In genomic region chr15:92949604-92950249, GRCh38 we compare ENCODE assay signal across 12 cellular contexts. TPM values are rescaled to one million over a fixed set of nuclear protein-coding genes. Genes with fewer than 3 reads are reported as not detected.
DNase-seq lines count a peak whose midpoint lies in the region; ATAC-seq, FAIRE-seq and TF ChIP-seq lines count a peak whose summit lies in the region.
"Had no signal": no experiment of that assay in that cellular context is flagged by ENCODE, and none has a peak within 500 bp of the region (broad histone marks: within the 10 kb centered on the region; RNA-seq: fewer than 3 reads in every experiment).

No MANE protein-coding gene starts in this region.

- H3K9me3 ChIP-seq in HUES6 (ENCODE audit: control insufficient read depth, insufficient read depth, low read depth, low read length) (peaks cover 37% of the 10 kb centered on the region), GM12878 (replicated peaks; ENCODE audit: control insufficient read depth, insufficient read depth, low read length) (peaks cover 32% of the 10 kb centered on the region), muscle layer of duodenum (ENCODE audit: control insufficient read depth in 1 of 2, low read length in 2 of 2) (peaks cover 13 to 22% of the 10 kb centered on the region in 2 donors)

- no peak overlapping the region for H2AFZ ChIP-seq in GM12878 (ENCODE audit: control insufficient read depth, low read depth, low read length)

- POLR2A ChIA-PET in GM12878 (lab: Charles Lee) = interaction anchor here (0.6 kb wide), 1 partner anchor 67 kb away, joined by 7 read pairs; no protein-coding TSS in a partner anchor

- H3K27ac ChIP-seq in HUES6 (ENCODE audit: low read depth, low read length) (peak overlapping the region; percentile 37; the same call in 1 of the 2 replicates), GM12878 (ENCODE audit: control insufficient read depth, insufficient read depth) (peak overlapping the region; percentile 28), muscle layer of duodenum (ENCODE audit: low read length) (no peak overlapping the region)
- H3K27ac ChIP-seq: SK-N-MC had no signal

- H3K4me3 Mint-ChIP-seq in Calu3 (ENCODE audit: low read depth, unreplicated experiment) = no peak overlapping the region

- no peak for TF ChIP-seq POLR2A in GM12878 (IDR thresholded peaks at IDR 0.05; ENCODE audit: low read depth, low read length)

- H3K9me3 Mint-ChIP-seq in Calu3 (ENCODE audit: low read depth, unreplicated experiment) = peaks cover 19% of the 10 kb centered on the region

- no peak for DNase-seq in Calu3
- DNase-seq in GM12878 (ENCODE audit: low read depth, low spot score) = no peak
- no peak for DNase-seq in NCI-H2029 (lab: John Stamatoyannopoulos, UW)
- no peak for DNase-seq in activated CD4-positive, alpha-beta T cell treated with anti-CD3 and anti-CD28 coated beads for 1 hour
- no peak for DNase-seq in RCC 7860 (ENCODE audit: low spot score)
- DNase-seq: central memory CD4-positive, alpha-beta T cell; left ventricle myocardium superior; MG63; NCI-H510A treated with DMSO at 0.1 percent for 48 hours had no signal

- TF ChIP-seq RAD21 in GM12878 (IDR thresholded peaks at IDR 0.05; ENCODE audit: insufficient read depth, low read depth, low read length) = no peak

- in situ Hi-C loops in GM12878 (cut with MboI) = no loop called here

- H3K9ac ChIP-seq in HUES6 (ENCODE audit: low read length) = no peak overlapping the region
- no peak overlapping the region for H3K9ac ChIP-seq in GM12878 (ENCODE audit: control insufficient read depth, insufficient read depth, low read length)

- peak overlapping the region; percentile 70 for H3K27ac Mint-ChIP-seq in Calu3 (ENCODE audit: unreplicated experiment)

- no peak for ATAC-seq in GM12878
- ATAC-seq: left ventricle myocardium superior had no signal

- H3K4me1 Mint-ChIP-seq in Calu3 (ENCODE audit: low read depth, unreplicated experiment) = no peaks in the 10 kb centered on the region

- TF ChIP-seq EP300 in GM12878 (IDR thresholded peaks at IDR 0.05; ENCODE audit: borderline replicate concordance in 1 of 2, control insufficient read depth in 1 of 2, low read depth in 2 of 2, low read length in 2 of 2) = no peak

- TF ChIP-seq CTCF in Calu3 (IDR thresholded peaks at IDR 0.05; ENCODE audit: unreplicated experiment) (no peak), GM12878 (IDR thresholded peaks at IDR 0.05 in 2 of 3, conservative IDR thresholded peaks at IDR 0.05 in 1 of 3; ENCODE audit: control insufficient read depth in 2 of 3, extremely low read depth in 1 of 3, insufficient read depth in 1 of 3, low read depth in 3 of 3, low read length in 3 of 3) (no peak)

- H3K4me3 ChIP-seq in HUES6 (ENCODE audit: low read depth, low read length) = no peak overlapping the region
- H3K4me3 ChIP-seq in GM12878 = no peak overlapping the region
- H3K4me3 ChIP-seq in muscle layer of duodenum (ENCODE audit: low read depth in 1 of 2, low read length in 2 of 2) = peak overlapping the region; percentile 23 to 30
- H3K4me3 ChIP-seq: MG63, SK-N-MC had no signal

- H3K36me3 ChIP-seq in HUES6 (ENCODE audit: control insufficient read depth, insufficient read depth, low read length) (peaks cover 100% of the 10 kb centered on the region), GM12878 (ENCODE audit: control insufficient read depth in 2 of 2, insufficient read depth in 2 of 2, low read length in 1 of 2) (peaks cover 27 to 65% of the 10 kb centered on the region in 2 experiments), muscle layer of duodenum (ENCODE audit: control insufficient read depth in 1 of 2, insufficient read depth in 2 of 2, low read length in 2 of 2) (peaks cover 71 to 74% of the 10 kb centered on the region in 2 donors)

- intact Hi-C loops in Calu3 (cut with micrococcal nuclease; ENCODE audit: unreplicated experiment) (no loop called here), GM12878 (cut with micrococcal nuclease; ENCODE audit: unreplicated experiment) (no loop called here)

- CTCF ChIA-PET in Calu3 (lab: Charles Lee) = no interaction called here
- CTCF ChIA-PET in GM12878 (lab: Yijun Ruan, JAX) = interaction anchor here (0.9 to 1.2 kb wide), 3 partner anchors 18 to 152 kb away, joined by 3 to 4 read pairs (median 4); no protein-coding TSS in a partner anchor

- no peak overlapping the region for H3K4me2 ChIP-seq in GM12878 (ENCODE audit: control insufficient read depth, insufficient read depth)

- H4K20me1 ChIP-seq in GM12878 (ENCODE audit: control insufficient read depth, insufficient read depth) = no peaks in the 10 kb centered on the region

- H3K4me1 ChIP-seq in HUES6 (ENCODE audit: control insufficient read depth, insufficient read depth, low read length) (no peaks in the 10 kb centered on the region), GM12878 (ENCODE audit: control insufficient read depth, insufficient read depth, low read length) (no peaks in the 10 kb centered on the region), muscle layer of duodenum (ENCODE audit: control insufficient read depth in 1 of 2, insufficient read depth in 2 of 2, low read length in 2 of 2) (no peaks in the 10 kb centered on the region)

- FAIRE-seq in GM12878 (lab: Jason Lieb, UNC) (no peak), RCC 7860 (lab: Jason Lieb, UNC) (no peak)

- H3K27me3 ChIP-seq in HUES6 (ENCODE audit: control insufficient read depth, insufficient read depth, low read length) (no peaks in the 10 kb centered on the region), GM12878 (replicated peaks in 1 of 2; ENCODE audit: control insufficient read depth in 2 of 2, insufficient read depth in 2 of 2, low read length in 1 of 2) (no peaks in the 10 kb centered on the region), muscle layer of duodenum (ENCODE audit: low read depth, low read length) (no peaks in the 10 kb centered on the region)
- H3K27me3 ChIP-seq: MG63 had no signal

- H3K27me3 Mint-ChIP-seq in Calu3 (ENCODE audit: unreplicated experiment) = no peaks in the 10 kb centered on the region

- 99% methylated on average over 10 of the region's 10 CpGs for WGBS in GM12878 (ENCODE audit: insufficient coverage, insufficient replicate concordance, low lambda C conversion rate, missing lambda C conversion rate)

- SMC1A ChIA-PET in GM12878 (lab: Charles Lee; ENCODE audit: uncharacterized antibody, unreplicated experiment) = interaction anchor here (1.7 kb wide), 1 partner anchor 15 kb away, joined by 4 read pairs; no protein-coding TSS in a partner anchor

- H3K79me2 ChIP-seq in GM12878 (ENCODE audit: control insufficient read depth, insufficient read depth, low read length) = no peaks in the 10 kb centered on the region

- BruUV-seq in Calu3 (replicated peaks; lab: Mats Ljungman, UMichigan) (no TSS peak), GM12878 (replicated peaks; lab: Mats Ljungman, UMichigan) (no TSS peak)

- peaks cover 93% of the 10 kb centered on the region for H3K36me3 Mint-ChIP-seq in Calu3 (ENCODE audit: insufficient read depth, unreplicated experiment)

- RAD21 ChIA-PET in GM12878 (lab: Charles Lee; ENCODE audit: unreplicated experiment) = interaction anchor here (0.6 kb wide), 1 partner anchor 80 kb away, joined by 3 read pairs; no protein-coding TSS in a partner anchor

TF ChIP-seq in GM12878, 131 proteins besides CTCF, POLR2A, EP300 and RAD21 (continues in another document):
- TF ChIP-seq EZH2 (IDR thresholded peaks at IDR 0.05; ENCODE audit: borderline replicate concordance, control insufficient read depth, low read depth, low read length) (no peak), MXI1 (IDR thresholded peaks at IDR 0.05; ENCODE audit: low read depth, low read length) (no peak), POLR2AphosphoS2 (IDR thresholded peaks at IDR 0.05; ENCODE audit: low read depth, low read length) (no peak), RB1 (IDR thresholded peaks at IDR 0.05; ENCODE audit: borderline replicate concordance) (no peak), USF2 (IDR thresholded peaks at IDR 0.05; ENCODE audit: borderline replicate concordance, low read depth, low read length) (no peak), IRF4 (IDR thresholded peaks at IDR 0.05; ENCODE audit: low read depth, low read length) (no peak), TCF7 (IDR thresholded peaks at IDR 0.05; ENCODE audit: borderline replicate concordance) (no peak), CBX3 (IDR thresholded peaks at IDR 0.05; ENCODE audit: borderline replicate concordance, low read depth) (peak; percentile 93; the same call in 1 of the 2 replicates), CBX5 (IDR thresholded peaks at IDR 0.05; ENCODE audit: low read depth) (peak; percentile 100), RUNX3 (IDR thresholded peaks at IDR 0.05; ENCODE audit: low read length) (no peak), ATF3 (IDR thresholded peaks at IDR 0.05; ENCODE audit: borderline replicate concordance, extremely low read depth, low read depth, low read length) (no peak), RAD51 (IDR thresholded peaks at IDR 0.05) (no peak)

RNA-seq across cellular contexts. Expression of gene CHD2, which starts 49.6 kb away (rescaled TPM):
- 127 and 140 TPM in 2 replicates for total RNA-seq in Calu3 (2022)
- 881 and 884 TPM in 2 replicates for total RNA-seq in GM12878 (2013; cell fraction: nucleolus; rRNA removed)
- total RNA-seq in GM12878 (2014; rRNA removed) = 57.4 and 74.4 TPM in 2 replicates
- 64.6 and 74.9 TPM in 2 replicates for total RNA-seq in GM12878 (2014; rRNA removed; fragmentation: Illumina TruSeq; extraction: Trizol)
- total RNA-seq in GM12878 (2021) = 77.0 and 87.4 TPM in 2 replicates
- polyA plus RNA-seq in GM12878 (2011; ENCODE audit: low read depth) = 50.2 TPM
- polyA plus RNA-seq in GM12878 (2011; rRNA removed) = 94.7 and 100 TPM in 2 replicates
- 65.9 and 93.5 TPM in 2 replicates for polyA plus RNA-seq in GM12878 (2011; cell fraction: cytosol; rRNA removed)
- polyA plus RNA-seq in GM12878 (2011; cell fraction: nucleus; rRNA removed) = 175 and 192 TPM in 2 replicates
- 64.4 and 66.3 TPM in 2 replicates for polyA plus RNA-seq in GM12878 (2012)
- 88.0 and 102 TPM in 2 replicates for polyA plus RNA-seq in GM12878 (2014; fragmentation: Illumina TruSeq; extraction: Trizol)
- 10 to 100 TPM; 38.1 to 42.8 TPM for polyA plus RNA-seq in GM12878 (2014; fragmentation: Nextera tagmentation; extraction: Ambion mirVana)
- 59.8 and 69.9 TPM in 2 replicates for polyA plus RNA-seq in GM12878 (2014; rRNA removed)
- polyA plus RNA-seq in GM12878 (2016; fragmentation: Nextera tagmentation; extraction: Ambion mirVana) = 10 to 100 TPM; 53.6 to 62.0 TPM
- polyA minus RNA-seq in GM12878 (2011; rRNA and poly(A)+ RNA removed) = 113 and 149 TPM in 2 replicates
- 40.9 and 46.5 TPM in 2 replicates for polyA minus RNA-seq in GM12878 (2011; cell fraction: cytosol; rRNA and poly(A)+ RNA removed)
- 297 and 397 TPM in 2 replicates for polyA minus RNA-seq in GM12878 (2011; cell fraction: nucleus; rRNA and poly(A)+ RNA removed)

Comparison
In these comparisons a context has a peak if more than half of its experiments do, and no peak if none do; other contexts are left out.
1. H3K4me3 ChIP-seq: peak in muscle layer of duodenum (2 of 2); none in HUES6 (single experiment) and GM12878 (single experiment).